Comparison of ENCODE assay signal across 1 cellular context in genomic region chr3:197511853-197512635, GRCh38.
TF ChIP-seq lines count a peak whose summit lies in the region.

No MANE protein-coding gene starts in this region.

TF ChIP-seq in HepG2, 621 proteins besides CTCF, POLR2A, EP300 and RAD21:
- peak; percentile 92; the same call in 1 of the 2 replicates for TF ChIP-seq ZNF576 (CRISPR knock-in tag; IDR thresholded peaks at IDR 0.05)
- peak; percentile 97 for TF ChIP-seq ZBTB33 (CRISPR knock-in tag; IDR thresholded peaks at IDR 0.05)
- no peak for TF ChIP-seq PHB2 (IDR thresholded peaks at IDR 0.05; ENCODE audit: partially characterized antibody)
- TF ChIP-seq ZMYM4 (CRISPR knock-in tag; IDR thresholded peaks at IDR 0.05) = 0 out of 2 replicates have a peak, but pooled peaks have one; percentile 21
- TF ChIP-seq POGZ (CRISPR knock-in tag; IDR thresholded peaks at IDR 0.05) = peak; percentile 33; the same call in 1 of the 2 replicates
- peak; percentile 74; the same call in 1 of the 2 replicates for TF ChIP-seq HNRNPL (IDR thresholded peaks at IDR 0.05; ENCODE audit: low read depth, low read length)
- TF ChIP-seq HNF4G (IDR thresholded peaks at IDR 0.05; ENCODE audit: borderline replicate concordance, low read depth, low read length) = no peak
- no peak for TF ChIP-seq HNF4G (CRISPR knock-in tag; IDR thresholded peaks at IDR 0.05; ENCODE audit: borderline replicate concordance, low read depth)
- TF ChIP-seq MAZ (IDR thresholded peaks at IDR 0.05; ENCODE audit: borderline replicate concordance, low read depth, low read length) = no peak
- TF ChIP-seq MAZ (CRISPR knock-in tag; IDR thresholded peaks at IDR 0.05; ENCODE audit: low read depth) = no peak
- peak; percentile 15; the same call in 1 of the 2 replicates for TF ChIP-seq STAG1 (CRISPR knock-in tag; IDR thresholded peaks at IDR 0.05)
- 0 out of 2 replicates have a peak, but pooled peaks have one; percentile 15 for TF ChIP-seq ZHX1 (CRISPR knock-in tag; IDR thresholded peaks at IDR 0.05; ENCODE audit: low read depth)
- 0 out of 2 replicates have a peak, but pooled peaks have one; percentile 40 for TF ChIP-seq KLF13 (CRISPR knock-in tag; IDR thresholded peaks at IDR 0.05)
- TF ChIP-seq PRPF4 (IDR thresholded peaks at IDR 0.05; ENCODE audit: low read depth, low read length, poor library complexity, severe bottlenecking) = peak; percentile 13
- TF ChIP-seq ZNF687 (CRISPR knock-in tag; IDR thresholded peaks at IDR 0.05) = peak; percentile 60; the same call in 1 of the 2 replicates
